1 cellular context compared by ENCODE assay signal in the genomic region with DNA sequence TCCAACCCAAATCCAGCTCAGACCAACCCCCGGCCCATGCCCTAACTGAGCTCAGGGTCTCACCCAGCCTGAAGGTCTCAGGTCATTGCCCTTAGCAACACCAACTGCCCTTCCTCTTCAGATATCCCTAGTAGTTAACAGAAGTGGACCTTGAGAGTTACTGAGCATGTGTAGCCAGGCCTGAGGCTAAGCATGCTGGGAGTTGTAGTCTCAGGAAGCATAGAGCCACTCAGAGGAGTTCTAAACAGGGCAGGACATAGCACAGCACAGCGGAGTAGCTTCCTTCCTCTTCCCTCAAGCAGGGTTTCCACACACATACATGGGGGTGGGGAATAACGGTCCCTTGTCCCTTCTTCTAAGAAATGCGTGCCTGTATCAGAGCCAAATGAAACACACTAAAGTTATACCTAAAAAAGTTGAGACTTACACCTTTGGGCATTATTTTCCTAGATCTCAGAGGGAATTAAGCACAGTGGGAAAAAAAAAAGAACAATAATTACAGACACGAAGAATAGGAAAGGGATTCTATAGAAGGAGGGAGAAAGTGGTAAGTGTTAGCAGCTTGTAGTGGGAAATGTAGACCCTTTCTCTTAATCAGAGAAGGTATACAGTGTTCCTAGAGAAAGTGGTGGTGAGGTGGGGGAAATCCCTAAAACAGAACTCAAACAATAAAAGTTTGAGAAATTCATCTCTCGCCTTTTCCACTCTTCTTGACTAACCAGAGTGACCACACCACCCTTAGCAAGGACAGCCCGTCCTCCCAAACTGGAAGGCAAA.
A peak's percentile ranks its signal among the peaks of the same experiment; 100 is the strongest.
TF ChIP-seq lines count a peak whose summit lies in the region.

No MANE protein-coding gene starts in this region.

TF ChIP-seq in HepG2, 621 proteins besides CTCF, POLR2A, EP300 and RAD21:
- peak; percentile 60; the same call in 1 of the 2 replicates for TF ChIP-seq GABPB1 (CRISPR knock-in tag; IDR thresholded peaks at IDR 0.05)
- TF ChIP-seq, protein P1, sequence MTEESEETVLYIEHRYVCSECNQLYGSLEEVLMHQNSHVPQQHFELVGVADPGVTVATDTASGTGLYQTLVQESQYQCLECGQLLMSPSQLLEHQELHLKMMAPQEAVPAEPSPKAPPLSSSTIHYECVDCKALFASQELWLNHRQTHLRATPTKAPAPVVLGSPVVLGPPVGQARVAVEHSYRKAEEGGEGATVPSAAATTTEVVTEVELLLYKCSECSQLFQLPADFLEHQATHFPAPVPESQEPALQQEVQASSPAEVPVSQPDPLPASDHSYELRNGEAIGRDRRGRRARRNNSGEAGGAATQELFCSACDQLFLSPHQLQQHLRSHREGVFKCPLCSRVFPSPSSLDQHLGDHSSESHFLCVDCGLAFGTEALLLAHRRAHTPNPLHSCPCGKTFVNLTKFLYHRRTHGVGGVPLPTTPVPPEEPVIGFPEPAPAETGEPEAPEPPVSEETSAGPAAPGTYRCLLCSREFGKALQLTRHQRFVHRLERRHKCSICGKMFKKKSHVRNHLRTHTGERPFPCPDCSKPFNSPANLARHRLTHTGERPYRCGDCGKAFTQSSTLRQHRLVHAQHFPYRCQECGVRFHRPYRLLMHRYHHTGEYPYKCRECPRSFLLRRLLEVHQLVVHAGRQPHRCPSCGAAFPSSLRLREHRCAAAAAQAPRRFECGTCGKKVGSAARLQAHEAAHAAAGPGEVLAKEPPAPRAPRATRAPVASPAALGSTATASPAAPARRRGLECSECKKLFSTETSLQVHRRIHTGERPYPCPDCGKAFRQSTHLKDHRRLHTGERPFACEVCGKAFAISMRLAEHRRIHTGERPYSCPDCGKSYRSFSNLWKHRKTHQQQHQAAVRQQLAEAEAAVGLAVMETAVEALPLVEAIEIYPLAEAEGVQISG (CRISPR knock-in tag; IDR thresholded peaks at IDR 0.05), result peak; percentile 60
- peak; percentile 80; the same call in 1 of the 2 replicates for TF ChIP-seq ZNF768 (CRISPR knock-in tag; IDR thresholded peaks at IDR 0.05)
- TF ChIP-seq ZNF562 (CRISPR knock-in tag; IDR thresholded peaks at IDR 0.05; ENCODE audit: borderline replicate concordance), result no peak
- no peak for TF ChIP-seq HNRNPL (IDR thresholded peaks at IDR 0.05; ENCODE audit: low read depth, low read length)
- TF ChIP-seq FOXA1 (IDR thresholded peaks at IDR 0.05), result no peak
- no peak for TF ChIP-seq FOXA1 (CRISPR knock-in tag; IDR thresholded peaks at IDR 0.05)
- no peak for TF ChIP-seq ZNF33A (CRISPR knock-in tag; IDR thresholded peaks at IDR 0.05; ENCODE audit: borderline replicate concordance)
- peak; percentile 45; the same call in 1 of the 2 replicates for TF ChIP-seq ETV5 (CRISPR knock-in tag; IDR thresholded peaks at IDR 0.05; ENCODE audit: borderline replicate concordance)
- peak; percentile 48 for TF ChIP-seq SUZ12 (IDR thresholded peaks at IDR 0.05; ENCODE audit: low read depth, low read length)
- no peak for TF ChIP-seq CREB1 (IDR thresholded peaks at IDR 0.05)
- TF ChIP-seq CREB1 (CRISPR knock-in tag; IDR thresholded peaks at IDR 0.05), result 0 out of 2 replicates have a peak, but pooled peaks have one; percentile 26
- TF ChIP-seq, protein P2, sequence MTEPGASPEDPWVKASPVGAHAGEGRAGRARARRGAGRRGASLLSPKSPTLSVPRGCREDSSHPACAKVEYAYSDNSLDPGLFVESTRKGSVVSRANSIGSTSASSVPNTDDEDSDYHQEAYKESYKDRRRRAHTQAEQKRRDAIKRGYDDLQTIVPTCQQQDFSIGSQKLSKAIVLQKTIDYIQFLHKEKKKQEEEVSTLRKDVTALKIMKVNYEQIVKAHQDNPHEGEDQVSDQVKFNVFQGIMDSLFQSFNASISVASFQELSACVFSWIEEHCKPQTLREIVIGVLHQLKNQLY (CRISPR knock-in tag; IDR thresholded peaks at IDR 0.05), result no peak
- TF ChIP-seq YEATS2 (CRISPR knock-in tag; IDR thresholded peaks at IDR 0.05; ENCODE audit: borderline replicate concordance), result peak; percentile 39; the same call in 1 of the 2 replicates
- TF ChIP-seq ELF1 (CRISPR knock-in tag; IDR thresholded peaks at IDR 0.05), result peak; percentile 51; the same call in 1 of the 2 replicates
- peak; percentile 76; the same call in 1 of the 2 replicates for TF ChIP-seq HCFC1 (IDR thresholded peaks at IDR 0.05; ENCODE audit: low read depth, low read length)
- TF ChIP-seq TEAD3 (CRISPR knock-in tag; optimal IDR thresholded peaks at IDR 0.05; ENCODE audit: borderline replicate concordance), result peak; percentile 34
- TF ChIP-seq FOXA3 (CRISPR knock-in tag; IDR thresholded peaks at IDR 0.05), result 0 out of 2 replicates have a peak, but pooled peaks have one; percentile 6
- TF ChIP-seq ZNF143 (CRISPR knock-in tag; IDR thresholded peaks at IDR 0.05), result peak; percentile 93
- TF ChIP-seq, protein P3, sequence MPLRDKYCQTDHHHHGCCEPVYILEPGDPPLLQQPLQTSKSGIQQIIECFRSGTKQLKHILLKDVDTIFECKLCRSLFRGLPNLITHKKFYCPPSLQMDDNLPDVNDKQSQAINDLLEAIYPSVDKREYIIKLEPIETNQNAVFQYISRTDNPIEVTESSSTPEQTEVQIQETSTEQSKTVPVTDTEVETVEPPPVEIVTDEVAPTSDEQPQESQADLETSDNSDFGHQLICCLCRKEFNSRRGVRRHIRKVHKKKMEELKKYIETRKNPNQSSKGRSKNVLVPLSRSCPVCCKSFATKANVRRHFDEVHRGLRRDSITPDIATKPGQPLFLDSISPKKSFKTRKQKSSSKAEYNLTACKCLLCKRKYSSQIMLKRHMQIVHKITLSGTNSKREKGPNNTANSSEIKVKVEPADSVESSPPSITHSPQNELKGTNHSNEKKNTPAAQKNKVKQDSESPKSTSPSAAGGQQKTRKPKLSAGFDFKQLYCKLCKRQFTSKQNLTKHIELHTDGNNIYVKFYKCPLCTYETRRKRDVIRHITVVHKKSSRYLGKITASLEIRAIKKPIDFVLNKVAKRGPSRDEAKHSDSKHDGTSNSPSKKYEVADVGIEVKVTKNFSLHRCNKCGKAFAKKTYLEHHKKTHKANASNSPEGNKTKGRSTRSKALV (CRISPR knock-in tag; IDR thresholded peaks at IDR 0.05), result no peak
- peak; percentile 38; the same call in 1 of the 2 replicates for TF ChIP-seq SAP130 (CRISPR knock-in tag; IDR thresholded peaks at IDR 0.05; ENCODE audit: low read depth)
- TF ChIP-seq ZFY (CRISPR knock-in tag; IDR thresholded peaks at IDR 0.05), result peak; percentile 47; the same call in 1 of the 2 replicates
- 0 out of 2 replicates have a peak, but pooled peaks have one; percentile 15 for TF ChIP-seq RXRA (CRISPR knock-in tag; IDR thresholded peaks at IDR 0.05)
- TF ChIP-seq ZFX (CRISPR knock-in tag; IDR thresholded peaks at IDR 0.05; ENCODE audit: low read depth), result peak; percentile 54
- peak; percentile 20; the same call in 1 of the 2 replicates for TF ChIP-seq GABPA (IDR thresholded peaks at IDR 0.05; ENCODE audit: low read depth, low read length)
- 0 out of 2 replicates have a peak, but pooled peaks have one; percentile 36 for TF ChIP-seq GABPA (CRISPR knock-in tag; IDR thresholded peaks at IDR 0.05; ENCODE audit: low read depth)
- 0 out of 2 replicates have a peak, but pooled peaks have one; percentile 33 for TF ChIP-seq ELF3 (CRISPR knock-in tag; IDR thresholded peaks at IDR 0.05)
- TF ChIP-seq, protein P4, sequence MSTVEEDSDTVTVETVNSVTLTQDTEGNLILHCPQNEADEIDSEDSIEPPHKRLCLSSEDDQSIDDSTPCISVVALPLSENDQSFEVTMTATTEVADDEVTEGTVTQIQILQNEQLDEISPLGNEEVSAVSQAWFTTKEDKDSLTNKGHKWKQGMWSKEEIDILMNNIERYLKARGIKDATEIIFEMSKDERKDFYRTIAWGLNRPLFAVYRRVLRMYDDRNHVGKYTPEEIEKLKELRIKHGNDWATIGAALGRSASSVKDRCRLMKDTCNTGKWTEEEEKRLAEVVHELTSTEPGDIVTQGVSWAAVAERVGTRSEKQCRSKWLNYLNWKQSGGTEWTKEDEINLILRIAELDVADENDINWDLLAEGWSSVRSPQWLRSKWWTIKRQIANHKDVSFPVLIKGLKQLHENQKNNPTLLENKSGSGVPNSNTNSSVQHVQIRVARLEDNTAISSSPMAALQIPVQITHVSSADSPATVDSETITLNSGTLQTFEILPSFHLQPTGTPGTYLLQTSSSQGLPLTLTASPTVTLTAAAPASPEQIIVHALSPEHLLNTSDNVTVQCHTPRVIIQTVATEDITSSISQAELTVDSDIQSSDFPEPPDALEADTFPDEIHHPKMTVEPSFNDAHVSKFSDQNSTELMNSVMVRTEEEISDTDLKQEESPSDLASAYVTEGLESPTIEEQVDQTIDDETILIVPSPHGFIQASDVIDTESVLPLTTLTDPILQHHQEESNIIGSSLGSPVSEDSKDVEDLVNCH (CRISPR knock-in tag; IDR thresholded peaks at IDR 0.05), result no peak
- TF ChIP-seq TRIM24 (CRISPR knock-in tag; IDR thresholded peaks at IDR 0.05), result no peak
- TF ChIP-seq MXI1 (IDR thresholded peaks at IDR 0.05; ENCODE audit: borderline replicate concordance, low read depth, low read length), result 0 out of 3 replicates have a peak, but pooled peaks have one; percentile 35
- peak; percentile 24; the same call in 1 of the 2 replicates for TF ChIP-seq CREM (IDR thresholded peaks at IDR 0.05)
- no peak for TF ChIP-seq CREM (CRISPR knock-in tag; IDR thresholded peaks at IDR 0.05)
- TF ChIP-seq THAP11 (CRISPR knock-in tag; IDR thresholded peaks at IDR 0.05), result peak; percentile 98
- peak; percentile 22; the same call in 1 of the 2 replicates for TF ChIP-seq GATAD1 (CRISPR knock-in tag; IDR thresholded peaks at IDR 0.05)
- 0 out of 2 replicates have a peak, but pooled peaks have one; percentile 26 for TF ChIP-seq IRF2 (CRISPR knock-in tag; IDR thresholded peaks at IDR 0.05)
